Comparison of ENCODE assay signal across 8 cellular contexts in the genomic region with DNA sequence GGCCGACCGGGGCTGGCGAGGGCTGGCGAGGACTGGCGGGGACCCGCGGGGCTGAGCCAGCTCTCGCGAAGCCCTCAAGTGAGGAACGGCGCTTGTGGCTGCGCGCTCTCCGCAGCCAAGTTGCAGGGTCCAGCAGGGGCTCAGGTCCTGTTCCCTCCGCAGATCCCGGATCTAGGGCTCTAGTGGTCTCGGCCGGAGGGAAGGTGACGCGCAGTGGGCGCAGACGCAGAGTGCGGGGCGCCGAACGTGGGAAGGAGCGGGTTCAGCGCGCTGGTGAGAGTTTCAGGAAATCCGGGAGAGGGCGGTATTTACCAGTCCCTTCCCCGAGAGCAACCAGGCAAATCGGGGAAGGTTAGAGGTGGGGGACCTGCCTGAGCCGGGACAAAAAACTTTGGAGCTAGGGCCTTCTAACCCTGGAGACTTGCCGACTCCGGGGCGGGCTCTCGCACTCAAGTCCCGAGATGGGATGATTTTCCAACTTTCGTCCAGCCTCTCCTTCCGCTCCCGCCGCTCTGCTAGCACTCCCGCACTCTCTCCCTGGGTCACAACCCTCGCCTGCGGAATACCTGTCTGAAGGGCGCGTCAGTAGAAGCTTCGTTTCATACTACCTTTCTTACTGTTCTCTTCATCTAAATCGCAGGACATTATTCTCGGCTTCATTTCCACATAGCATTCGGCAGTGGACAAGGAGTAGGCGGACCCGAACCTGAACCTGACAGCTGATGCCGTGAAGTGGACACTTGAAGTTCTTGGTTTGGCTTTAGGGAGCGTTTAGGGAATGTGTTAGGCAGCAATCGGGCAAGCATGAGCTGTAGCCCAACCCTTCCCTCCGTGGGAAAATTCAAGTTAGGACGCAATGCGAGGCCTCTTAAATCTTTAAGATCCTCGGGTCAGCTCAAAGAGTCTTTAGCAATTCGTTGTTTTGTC. TPM values are rescaled to one million over a fixed set of nuclear protein-coding genes. Genes with fewer than 3 reads are reported as not detected.
DNase-seq lines count a peak whose midpoint lies in the region; ATAC-seq, FAIRE-seq and TF ChIP-seq lines count a peak whose summit lies in the region.

No MANE protein-coding gene starts in this region.

- FAIRE-seq in GM19239 (lab: Jason Lieb, UNC), result no peak

- H3K36me3 ChIP-seq in mucosa of stomach (ENCODE audit: control insufficient read depth, insufficient read depth, low read length), result no peaks in the 10 kb centered on the region

- peak overlapping the region; percentile 37 for H3K4me3 ChIP-seq in mucosa of stomach (ENCODE audit: low read length)

- H3K4me1 ChIP-seq in mucosa of stomach (ENCODE audit: control insufficient read depth, insufficient read depth, low read length), result peaks cover 12% of the 10 kb centered on the region

- intact Hi-C loops in posterior vena cava (cut with DNase I), result loop anchor here in 1 of 2 donors (10.0 kb wide), 1 partner anchor 297 kb away; no protein-coding TSS in a partner anchor

- H3K9me3 ChIP-seq in mucosa of stomach (ENCODE audit: control insufficient read depth, low read length), result no peaks in the 10 kb centered on the region

- H3K9ac ChIP-seq in mucosa of stomach (ENCODE audit: low read length), result no peak overlapping the region

- peaks cover 75% of the 10 kb centered on the region for H3K27me3 ChIP-seq in mucosa of stomach (ENCODE audit: control insufficient read depth, insufficient read depth, low read length)

- ATAC-seq in HG03095 (IDR thresholded peaks at IDR 0.05; ENCODE audit: unreplicated experiment), result no peak
- no peak for ATAC-seq in GM21576 (IDR thresholded peaks at IDR 0.05; ENCODE audit: unreplicated experiment)

- peak; percentile 9 for TF ChIP-seq CTCF in GM12873 (IDR thresholded peaks at IDR 0.05; ENCODE audit: insufficient read depth, low read depth, low read length, missing control alignments)

- DNase-seq in NCI-H2171 treated with DMSO at 0.1 percent for 48 hours (lab: John Stamatoyannopoulos, UW) (peak; percentile 78), dermis blood vessel endothelial cell (peak; percentile 30), posterior vena cava (ENCODE audit: low spot score) (no peak), GM19239 (ENCODE audit: insufficient read length, low spot score) (no peak)

RNA-seq across cellular contexts. Expression of a gene that starts 13.6 kb away (rescaled TPM):
- total RNA-seq in dermis blood vessel endothelial cell (0.37 TPM in 1 of 2 replicates, not detected in the other), posterior vena cava (under 1 TPM in 1 of 2 donors, not detected in 1; 0.10 TPM)

Comparison
In these comparisons a context has a peak if more than half of its experiments do, and no peak if none do; other contexts are left out.
1. DNase-seq: peak in NCI-H2171 treated with DMSO at 0.1 percent for 48 hours (single experiment) and dermis blood vessel endothelial cell (single experiment); none in posterior vena cava (single experiment) and GM19239 (single experiment).